Comparison of ENCODE assay signal across 29 cellular contexts in genomic region chr11:11020747-11021149, GRCh38.
DNase-seq lines count a peak whose midpoint lies in the region; ATAC-seq and TF ChIP-seq lines count a peak whose summit lies in the region.
"Had no signal": no experiment of that assay in that cellular context is flagged by ENCODE, and none has a peak within 500 bp of the region (broad histone marks: within the 10 kb centered on the region; RNA-seq: fewer than 3 reads in every experiment).

No MANE protein-coding gene starts in this region.

- H3K36me3 Mint-ChIP-seq in MCF 10A (ENCODE audit: insufficient read depth, unreplicated experiment): peaks cover 6% of the 10 kb centered on the region
- H3K36me3 Mint-ChIP-seq: CD4-positive, CD25-positive, alpha-beta regulatory T cell had no signal

- ATAC-seq in PC-3 (peak; percentile 50; the same call in 1 of the 2 replicates), omental fat pad (ENCODE audit: low FRiP score) (peak; percentile 69)
- ATAC-seq: body of pancreas had no signal

- intact Hi-C loops in PC-3 (cut with micrococcal nuclease): loop anchor here (10.0 kb wide), 2 partner anchors 166 to 1024 kb away; partner anchors contain the start of gene ZBED5
- intact Hi-C loops in MCF 10A (cut with micrococcal nuclease): loop anchor here (5.0 to 10.0 kb wide), 2 partner anchors 134 to 163 kb away; partner anchors contain the start of gene ZBED5

- H3K79me2 ChIP-seq in PC-3 (ENCODE audit: low read length): no peaks in the 10 kb centered on the region
- H3K79me2 ChIP-seq: parathyroid adenoma had no signal

- H3K27ac ChIP-seq in PC-3 (ENCODE audit: low read length): no peak overlapping the region
- H3K27ac ChIP-seq: 22Rv1, body of pancreas, dorsolateral prefrontal cortex, lower lobe of right lung, parathyroid adenoma, spleen, tibial artery had no signal

- TF ChIP-seq CTCF in PC-3 (conservative IDR thresholded peaks at IDR 0.05; ENCODE audit: low read depth, low read length) (no peak), epithelial cell of esophagus (IDR thresholded peaks at IDR 0.05; ENCODE audit: insufficient read depth, low read depth, low read length, missing control alignments) (no peak), omental fat pad (IDR thresholded peaks at IDR 0.05) (no peak), MCF 10A (IDR thresholded peaks at IDR 0.05; ENCODE audit: unreplicated experiment) (no peak)

- POLR2A ChIA-PET in PC-3 (lab: Charles Lee; ENCODE audit: unreplicated experiment): no interaction called here
- POLR2A ChIA-PET in MCF 10A (lab: Yijun Ruan, JAX): interaction anchor here (0.7 to 1.6 kb wide), 6 partner anchors 30 to 182 kb away, joined by 3 to 7 read pairs (median 4); no protein-coding TSS in a partner anchor

- H3K4me1 ChIP-seq in PC-3 (ENCODE audit: insufficient read depth, low read length): no peaks in the 10 kb centered on the region; the same call in 1 of the 2 replicates
- H3K4me1 ChIP-seq: body of pancreas, lower lobe of right lung, parathyroid adenoma, tibial artery had no signal

- no peak overlapping the region for H3K27ac Mint-ChIP-seq in MCF 10A (ENCODE audit: low read depth, unreplicated experiment)
- H3K27ac Mint-ChIP-seq: CD4-positive, CD25-positive, alpha-beta regulatory T cell; nephron had no signal

- H2AFZ ChIP-seq in PC-3 (ENCODE audit: low read length): 0 out of 2 replicates have a peak overlapping the region, but pooled peaks have one; percentile 16
- H2AFZ ChIP-seq: parathyroid adenoma had no signal

- H3K9ac ChIP-seq in PC-3 (ENCODE audit: low read length): no peak overlapping the region
- H3K9ac ChIP-seq: parathyroid adenoma had no signal

- H3K27me3 Mint-ChIP-seq in MCF 10A (ENCODE audit: insufficient read depth, unreplicated experiment): no peaks in the 10 kb centered on the region

- H3K4me1 Mint-ChIP-seq in MCF 10A (ENCODE audit: insufficient read depth, unreplicated experiment): peaks cover 9% of the 10 kb centered on the region
- H3K4me1 Mint-ChIP-seq: nephron had no signal

- no peaks in the 10 kb centered on the region for H3K9me2 ChIP-seq in PC-3 (replicated peaks; ENCODE audit: low read length)

- H3F3A ChIP-seq in PC-3 (ENCODE audit: low read length, unreplicated experiment): no peaks in the 10 kb centered on the region

- no peaks in the 10 kb centered on the region for H3K36me3 ChIP-seq in PC-3 (ENCODE audit: low read depth, low read length)
- H3K36me3 ChIP-seq: lower lobe of right lung, spleen, tibial artery had no signal

- DNase-seq in NCI-H2107 treated with DMSO at 0.1 percent for 48 hours (lab: John Stamatoyannopoulos, UW; ENCODE audit: unreplicated experiment) (peak; percentile 8), NCI-H2107 (lab: John Stamatoyannopoulos, UW) (no peak), PC-3 (peak; percentile 32), epithelial cell of esophagus (ENCODE audit: low read depth) (peak; percentile 6), omental fat pad (ENCODE audit: low spot score) (no peak), NCI-H774 (lab: John Stamatoyannopoulos, UW) (no peak), MCF 10A (ENCODE audit: unreplicated experiment) (no peak), kidney glomerular epithelial cell (lab: John Stamatoyannopoulos, UW) (no peak)
- DNase-seq: activated CD4-positive, CD25-positive, alpha-beta regulatory T cell treated with anti-CD3 and anti-CD28 coated beads, Interleukin-2, amount 50 U/mL, for 72 hours; activated CD8-positive, alpha-beta memory T cell treated with anti-CD3 and anti-CD28 coated beads for 24 hours; activated effector memory CD4-positive, alpha-beta T cell treated with Interleukin-2 at 50 U/mL for 16 hours; body of pancreas; CD4-positive, CD25-positive, alpha-beta regulatory T cell; cerebellar nuclear complex; dorsolateral prefrontal cortex; EL; head of caudate nucleus; KBM-7; kidney; lower lobe of right lung; NCI-H1436; NCI-H2081 treated with DMSO at 0.1 percent for 48 hours; NCI-H510A; right cardiac atrium; spleen; tibial artery had no signal

- no peaks in the 10 kb centered on the region for H3K9me3 ChIP-seq in PC-3 (ENCODE audit: low read length)
- H3K9me3 ChIP-seq: body of pancreas, lower lobe of right lung, spleen, tibial artery had no signal

- no peak overlapping the region for H3K4me3 Mint-ChIP-seq in MCF 10A (ENCODE audit: unreplicated experiment)
- H3K4me3 Mint-ChIP-seq: CD4-positive, CD25-positive, alpha-beta regulatory T cell; nephron had no signal

- H4K20me1 ChIP-seq in PC-3 (ENCODE audit: low read length): no peaks in the 10 kb centered on the region

- BruUV-seq in PC-3 (replicated peaks; lab: Mats Ljungman, UMichigan) (no TSS peak), MCF 10A (replicated peaks; lab: Mats Ljungman, UMichigan) (no TSS peak)

- CTCF ChIA-PET in PC-3 (lab: Charles Lee): interaction anchor here (0.6 to 2.1 kb wide), 4 partner anchors 10 to 767 kb away, joined by 3 to 47 read pairs (median 6); no protein-coding TSS in a partner anchor
- CTCF ChIA-PET in MCF 10A (lab: Yijun Ruan, JAX): interaction anchor here (0.5 to 3.8 kb wide), 25 partner anchors 10 to 768 kb away, joined by 3 to 58 read pairs (median 4); partner anchors contain the start of gene GALNT18

- no peaks in the 10 kb centered on the region for H3K27me3 ChIP-seq in PC-3 (ENCODE audit: low read length)
- H3K27me3 ChIP-seq: body of pancreas, dorsolateral prefrontal cortex, spleen, tibial artery had no signal

- no peaks in the 10 kb centered on the region for H3K9me3 Mint-ChIP-seq in MCF 10A (ENCODE audit: unreplicated experiment)
- H3K9me3 Mint-ChIP-seq: nephron had no signal

- H3K4me2 ChIP-seq in PC-3 (ENCODE audit: low read length): no peak overlapping the region

- H3K4me3 ChIP-seq in PC-3 (ENCODE audit: low read length) (no peak overlapping the region), epithelial cell of esophagus (ENCODE audit: low read length) (no peak overlapping the region)
- H3K4me3 ChIP-seq: body of pancreas, dorsolateral prefrontal cortex, lower lobe of right lung, spleen, tibial artery had no signal

Comparison
In these comparisons a context has a peak if more than half of its experiments do, and no peak if none do; other contexts are left out.
1. DNase-seq: peak in NCI-H2107 treated with DMSO at 0.1 percent for 48 hours (single experiment), PC-3 (single experiment) and epithelial cell of esophagus (single experiment); none in NCI-H2107 (single experiment), omental fat pad (single experiment), NCI-H774 (single experiment), MCF 10A (single experiment) and kidney glomerular epithelial cell (single experiment).